Comparison of ENCODE assay signal across 8 cellular contexts in the genomic region with DNA sequence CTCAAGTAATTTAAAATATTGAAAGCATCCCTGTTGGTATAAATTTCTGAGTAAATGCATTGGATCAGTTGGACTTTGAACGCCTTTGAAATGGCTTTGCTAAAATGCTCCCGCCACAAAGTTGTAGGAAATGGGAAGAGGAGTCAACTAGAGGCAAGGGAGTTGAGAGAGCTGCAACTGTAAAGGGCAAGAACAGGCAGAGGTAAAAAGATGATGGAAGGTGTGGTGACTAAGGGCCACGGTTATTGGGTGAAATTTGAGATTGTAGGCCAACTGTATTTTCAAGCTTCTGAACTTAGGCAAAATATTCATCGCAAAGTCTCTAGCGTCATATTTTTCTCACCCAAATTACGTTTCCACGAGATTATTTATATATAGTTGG. TPM values are rescaled to one million over a fixed set of nuclear protein-coding genes. Genes with fewer than 3 reads are reported as not detected.
DNase-seq lines count a peak whose midpoint lies in the region; ATAC-seq and TF ChIP-seq lines count a peak whose summit lies in the region.

No MANE protein-coding gene starts in this region.

- H3K4me3 Mint-ChIP-seq in activated T-cell treated with anti-CD3 and anti-CD28 coated beads, Interleukin-2, amount 50 U/mL, for 72 hours: peak overlapping the region; percentile 91 to 92
- H3K4me3 Mint-ChIP-seq in activated naive CD8-positive, alpha-beta T cell treated with anti-CD3 and anti-CD28 coated beads, Interleukin-2, amount 10 ng/mL, durations not matched to agents 7 days and 5 days: peak overlapping the region; percentile 93
- peak overlapping the region; percentile 91 for H3K4me3 Mint-ChIP-seq in memory B cell

- peaks cover 0 to 18% (median 2%) of the 10 kb centered on the region in 4 donors for H3K4me1 ChIP-seq in tibial artery

- H3K27me3 ChIP-seq in tibial artery: no peaks in the 10 kb centered on the region

- peak overlapping the region; percentile 77 to 95 for H3K4me3 ChIP-seq in tibial artery

- H3K4me1 Mint-ChIP-seq in activated T-cell treated with anti-CD3 and anti-CD28 coated beads, Interleukin-2, amount 50 U/mL, for 72 hours (ENCODE audit: low read depth): peaks cover 53% of the 10 kb centered on the region
- peaks cover 26% of the 10 kb centered on the region for H3K4me1 Mint-ChIP-seq in activated naive CD8-positive, alpha-beta T cell treated with anti-CD3 and anti-CD28 coated beads, Interleukin-2, amount 10 ng/mL, durations not matched to agents 7 days and 5 days
- peaks cover 21% of the 10 kb centered on the region for H3K4me1 Mint-ChIP-seq in memory B cell

- POLR2A ChIA-PET in activated naive CD8-positive, alpha-beta T cell treated with anti-CD3 and anti-CD28 coated beads, Interleukin-2, amount 10 ng/mL, durations not matched to agents 7 days and 5 days (lab: Charles Lee): interaction anchor here (1.0 to 5.6 kb wide), 5 partner anchors 10 to 43 kb away, joined by 3 to 48 read pairs (median 9); a partner anchor contains a TSS

- no peaks in the 10 kb centered on the region for H3K9me3 ChIP-seq in tibial artery

- ATAC-seq in activated T-cell treated with anti-CD3 and anti-CD28 coated beads, Interleukin-2, amount 50 U/mL, for 72 hours (replicated peaks in 1 of 2): no peak
- no peak for ATAC-seq in activated naive CD8-positive, alpha-beta T cell treated with anti-CD3 and anti-CD28 coated beads, Interleukin-2, amount 10 ng/mL, durations not matched to agents 7 days and 5 days (ENCODE audit: low read depth)
- ATAC-seq in memory B cell (ENCODE audit: low read depth) (no peak), GM19023 (IDR thresholded peaks at IDR 0.05; ENCODE audit: unreplicated experiment) (no peak)

- peak overlapping the region; percentile 91 for H3K27ac ChIP-seq in tibial artery

- no peak for DNase-seq in activated T-cell treated with anti-CD3 and anti-CD28 coated beads, Interleukin-2, amount 50 U/mL, for 72 hours
- DNase-seq in activated T-cell treated with anti-CD3 and anti-CD28 coated beads for 4 hours: no peak
- no peak for DNase-seq in activated naive CD8-positive, alpha-beta T cell treated with anti-CD3 and anti-CD28 coated beads, Interleukin-2, amount 10 ng/mL, durations not matched to agents 7 days and 5 days
- DNase-seq in memory B cell (ENCODE audit: low spot score in 2 of 2): no peak
- no peak for DNase-seq in tibial artery
- DNase-seq in stimulated activated naive CD4-positive, alpha-beta T cell (lab: John Stamatoyannopoulos, UW): no peak
- no peak for DNase-seq in anterior cingulate cortex (lab: John Stamatoyannopoulos, UW)

- no peaks in the 10 kb centered on the region for H3K27me3 Mint-ChIP-seq in activated T-cell treated with anti-CD3 and anti-CD28 coated beads, Interleukin-2, amount 50 U/mL, for 72 hours (ENCODE audit: low read depth)
- H3K27me3 Mint-ChIP-seq in activated naive CD8-positive, alpha-beta T cell treated with anti-CD3 and anti-CD28 coated beads, Interleukin-2, amount 10 ng/mL, durations not matched to agents 7 days and 5 days: no peaks in the 10 kb centered on the region
- no peaks in the 10 kb centered on the region for H3K27me3 Mint-ChIP-seq in memory B cell

- peaks cover 14 to 28% of the 10 kb centered on the region in 2 donors for H3K36me3 Mint-ChIP-seq in activated T-cell treated with anti-CD3 and anti-CD28 coated beads, Interleukin-2, amount 50 U/mL, for 72 hours (ENCODE audit: insufficient read depth in 2 of 2)
- peaks cover 29% of the 10 kb centered on the region for H3K36me3 Mint-ChIP-seq in activated naive CD8-positive, alpha-beta T cell treated with anti-CD3 and anti-CD28 coated beads, Interleukin-2, amount 10 ng/mL, durations not matched to agents 7 days and 5 days
- peaks cover 19% of the 10 kb centered on the region for H3K36me3 Mint-ChIP-seq in memory B cell

- no peak for TF ChIP-seq CTCF in tibial artery (IDR thresholded peaks at IDR 0.05)

- H3K27ac Mint-ChIP-seq in activated T-cell treated with anti-CD3 and anti-CD28 coated beads, Interleukin-2, amount 50 U/mL, for 72 hours: peak overlapping the region; percentile 95
- H3K27ac Mint-ChIP-seq in activated naive CD8-positive, alpha-beta T cell treated with anti-CD3 and anti-CD28 coated beads, Interleukin-2, amount 10 ng/mL, durations not matched to agents 7 days and 5 days: peak overlapping the region; percentile 91
- H3K27ac Mint-ChIP-seq in memory B cell: peak overlapping the region; percentile 84

- no peaks in the 10 kb centered on the region for H3K9me3 Mint-ChIP-seq in activated T-cell treated with anti-CD3 and anti-CD28 coated beads, Interleukin-2, amount 50 U/mL, for 72 hours
- H3K9me3 Mint-ChIP-seq in activated naive CD8-positive, alpha-beta T cell treated with anti-CD3 and anti-CD28 coated beads, Interleukin-2, amount 10 ng/mL, durations not matched to agents 7 days and 5 days: no peaks in the 10 kb centered on the region
- H3K9me3 Mint-ChIP-seq in memory B cell: no peaks in the 10 kb centered on the region

- intact Hi-C loops in tibial artery (cut with DNase I; ENCODE audit: low total_unique reads): no loop called here

- H3K36me3 ChIP-seq in tibial artery: peaks cover 38 to 48% (median 44%) of the 10 kb centered on the region in 3 donors

RNA-seq across cellular contexts. Expression of a gene that starts 0.6 kb away (rescaled TPM):
- total RNA-seq in activated T-cell treated with anti-CD3 and anti-CD28 coated beads, Interleukin-2, amount 50 U/mL, for 72 hours: 100 to 1,000 TPM; 125 to 141 TPM
- 100 to 1,000 TPM; 147 to 156 TPM for total RNA-seq in activated naive CD8-positive, alpha-beta T cell treated with anti-CD3 and anti-CD28 coated beads, Interleukin-2, amount 10 ng/mL, durations not matched to agents 7 days and 5 days

RNA-seq across cellular contexts. Expression of a gene that starts 11.9 kb away (rescaled TPM):
- total RNA-seq in activated T-cell treated with anti-CD3 and anti-CD28 coated beads, Interleukin-2, amount 50 U/mL, for 72 hours: 100 to 1,000 TPM; 122 to 131 TPM
- total RNA-seq in activated naive CD8-positive, alpha-beta T cell treated with anti-CD3 and anti-CD28 coated beads, Interleukin-2, amount 10 ng/mL, durations not matched to agents 7 days and 5 days: 100 to 1,000 TPM in 1 of 2 experiments, 10 to 100 TPM in 1; 94.9 to 102 TPM

RNA-seq across cellular contexts. Expression of a gene that starts 12.2 kb away (rescaled TPM):
- 10 to 100 TPM; 27.7 to 30.0 TPM for total RNA-seq in activated T-cell treated with anti-CD3 and anti-CD28 coated beads, Interleukin-2, amount 50 U/mL, for 72 hours
- total RNA-seq in activated naive CD8-positive, alpha-beta T cell treated with anti-CD3 and anti-CD28 coated beads, Interleukin-2, amount 10 ng/mL, durations not matched to agents 7 days and 5 days: 10 to 100 TPM in 1 of 2 experiments, 1 to 10 TPM in 1; 7.9 to 10.1 TPM

RNA-seq across cellular contexts. Expression of a gene that starts 29.3 kb away (rescaled TPM):
- total RNA-seq in activated T-cell treated with anti-CD3 and anti-CD28 coated beads, Interleukin-2, amount 50 U/mL, for 72 hours: 1 to 10 TPM; 1.3 to 2.6 TPM
- total RNA-seq in activated naive CD8-positive, alpha-beta T cell treated with anti-CD3 and anti-CD28 coated beads, Interleukin-2, amount 10 ng/mL, durations not matched to agents 7 days and 5 days: 1 to 10 TPM; 2.3 to 2.4 TPM

RNA-seq across cellular contexts. Expression of a gene that starts 42.8 kb away (rescaled TPM):
- 100 to 1,000 TPM; 437 to 452 TPM for total RNA-seq in activated T-cell treated with anti-CD3 and anti-CD28 coated beads, Interleukin-2, amount 50 U/mL, for 72 hours
- total RNA-seq in activated naive CD8-positive, alpha-beta T cell treated with anti-CD3 and anti-CD28 coated beads, Interleukin-2, amount 10 ng/mL, durations not matched to agents 7 days and 5 days: 100 to 1,000 TPM; 354 to 370 TPM
